Comparison of ENCODE assay signal across 9 cellular contexts in the genomic region with DNA sequence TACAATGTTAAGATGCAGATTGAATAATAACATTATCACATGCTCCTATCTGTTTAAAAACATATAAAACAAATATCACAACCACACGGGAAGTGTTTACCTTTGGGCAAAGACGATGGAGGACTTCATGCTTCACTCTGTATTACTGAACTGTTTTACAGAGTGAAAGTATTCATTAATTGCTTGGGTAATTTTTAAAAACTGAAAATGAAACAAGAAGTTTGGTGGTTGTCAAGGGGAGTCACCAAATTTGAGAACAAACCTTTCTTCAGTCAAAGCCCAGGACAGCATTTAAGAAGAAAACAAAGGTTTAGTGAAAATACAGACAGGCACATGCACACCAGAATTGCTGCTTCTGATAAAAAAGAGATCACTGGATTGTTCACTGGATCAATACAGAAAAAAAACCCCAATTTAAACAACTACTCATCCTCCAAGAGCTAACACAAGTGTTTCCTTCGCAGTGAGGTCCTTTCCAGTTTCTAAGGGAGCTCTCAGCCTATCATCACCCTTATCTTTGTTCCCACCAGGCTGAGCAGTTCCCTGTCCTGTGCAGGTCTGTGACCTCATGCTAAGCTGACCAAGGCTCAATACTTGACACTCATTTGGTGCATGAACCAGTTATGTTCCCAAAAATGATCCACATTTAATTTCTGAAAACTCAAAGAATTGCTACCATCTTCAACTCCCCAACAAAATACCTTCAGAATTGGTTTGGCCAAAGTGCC. TPM values are rescaled to one million over a fixed set of nuclear protein-coding genes. Genes with fewer than 3 reads are reported as not detected.
A peak's percentile ranks its signal among the peaks of the same experiment; 100 is the strongest.
DNase-seq lines count a peak whose midpoint lies in the region; ATAC-seq and TF ChIP-seq lines count a peak whose summit lies in the region.
"Had no signal": no experiment of that assay in that cellular context is flagged by ENCODE, and none has a peak within 500 bp of the region (broad histone marks: within the 10 kb centered on the region; RNA-seq: fewer than 3 reads in every experiment).

No MANE protein-coding gene starts in this region.

- no peak for TF ChIP-seq POLR2A in thyroid gland (IDR thresholded peaks at IDR 0.05)

- peak overlapping the region; percentile 41 for H3K27ac Mint-ChIP-seq in activated naive CD8-positive, alpha-beta T cell treated with anti-CD3 and anti-CD28 coated beads for 36 hours
- H3K27ac Mint-ChIP-seq: neural progenitor cell had no signal

- TF ChIP-seq CTCF in GM20000 (IDR thresholded peaks at IDR 0.05; ENCODE audit: extremely low read depth, missing control alignments) (no peak), thyroid gland (IDR thresholded peaks at IDR 0.05) (no peak), BE2C (IDR thresholded peaks at IDR 0.05; ENCODE audit: low read depth, low read length) (no peak)

- WGBS in thyroid gland, 2 donors = 84 to 90% methylated on average over 3 of the region's 3 CpGs

- H3K4me3 ChIP-seq in thyroid gland (replicated peaks in 1 of 3) (no peak overlapping the region), BE2C (ENCODE audit: low read depth, low read length) (no peak overlapping the region)
- H3K4me3 ChIP-seq: neural progenitor cell had no signal

- no peaks in the 10 kb centered on the region for H3K36me3 ChIP-seq in thyroid gland
- H3K36me3 ChIP-seq in BE2C = no peaks in the 10 kb centered on the region
- H3K36me3 ChIP-seq: neural progenitor cell had no signal

- peaks cover 23% of the 10 kb centered on the region for H3K36me3 Mint-ChIP-seq in activated naive CD8-positive, alpha-beta T cell treated with anti-CD3 and anti-CD28 coated beads for 36 hours
- H3K36me3 Mint-ChIP-seq: neural progenitor cell had no signal

- H3K27me3 Mint-ChIP-seq in activated naive CD8-positive, alpha-beta T cell treated with anti-CD3 and anti-CD28 coated beads for 36 hours = no peaks in the 10 kb centered on the region

- H3K4me1 ChIP-seq in thyroid gland (peaks cover 4 to 15% of the 10 kb centered on the region in 2 donors), BE2C (peaks cover 3% of the 10 kb centered on the region; the same call in 1 of the 2 replicates)
- H3K4me1 ChIP-seq: neural progenitor cell had no signal

- H3K9me3 ChIP-seq in thyroid gland = no peaks in the 10 kb centered on the region
- H3K9me3 ChIP-seq in BE2C = no peaks in the 10 kb centered on the region

- H3K27me3 ChIP-seq in thyroid gland (no peaks in the 10 kb centered on the region), BE2C (no peaks in the 10 kb centered on the region)
- H3K27me3 ChIP-seq: neural progenitor cell had no signal

- no peaks in the 10 kb centered on the region for H3K9me3 Mint-ChIP-seq in activated naive CD8-positive, alpha-beta T cell treated with anti-CD3 and anti-CD28 coated beads for 36 hours
- H3K9me3 Mint-ChIP-seq: neural progenitor cell had no signal

- H3K4me3 Mint-ChIP-seq in activated naive CD8-positive, alpha-beta T cell treated with anti-CD3 and anti-CD28 coated beads for 36 hours = no peak overlapping the region
- H3K4me3 Mint-ChIP-seq: neural progenitor cell had no signal

- H3K27ac ChIP-seq in thyroid gland = no peak overlapping the region
- H3K27ac ChIP-seq: neural progenitor cell had no signal

- peaks cover 46% of the 10 kb centered on the region for H3K4me1 Mint-ChIP-seq in activated naive CD8-positive, alpha-beta T cell treated with anti-CD3 and anti-CD28 coated beads for 36 hours
- H3K4me1 Mint-ChIP-seq: neural progenitor cell had no signal

- peak; percentile 66 for DNase-seq in GM20000 (ENCODE audit: low spot score)
- DNase-seq in activated naive CD8-positive, alpha-beta T cell treated with anti-CD3 and anti-CD28 coated beads for 36 hours = no peak
- no peak for DNase-seq in thyroid gland
- DNase-seq in SK-N-DZ (ENCODE audit: low spot score) = no peak
- no peak for DNase-seq in BE2C
- DNase-seq in NCI-H1930 (lab: John Stamatoyannopoulos, UW) = no peak

- intact Hi-C loops in thyroid gland (cut with DNase I) = no loop called here

- peak; percentile 94 for ATAC-seq in GM18511 (IDR thresholded peaks at IDR 0.05; ENCODE audit: unreplicated experiment)
- peak; percentile 78 for ATAC-seq in HG03097 (IDR thresholded peaks at IDR 0.05; ENCODE audit: low FRiP score, unreplicated experiment)

RNA-seq across cellular contexts. Expression of gene PARP12, which starts 8.8 kb away (rescaled TPM):
- 10 to 100 TPM; 32.4 to 33.6 TPM for total RNA-seq in activated naive CD8-positive, alpha-beta T cell treated with anti-CD3 and anti-CD28 coated beads for 36 hours
- total RNA-seq in thyroid gland = 10 to 100 TPM; 37.4 to 46.9 (median 38.9) TPM
- 0.93 and 2.0 TPM in 2 replicates for polyA plus RNA-seq in SK-N-DZ (2014; cell fraction: cytosol; rRNA removed)
- polyA plus RNA-seq in SK-N-DZ (2014; cell fraction: nucleus; rRNA removed) = 3.0 and 5.1 TPM in 2 replicates
- polyA plus RNA-seq in BE2C (2012; ENCODE audit: insufficient read depth, insufficient read length, low read depth) = 2.9 TPM
